ENCODE assay signal across 26 cellular contexts in the genomic region with DNA sequence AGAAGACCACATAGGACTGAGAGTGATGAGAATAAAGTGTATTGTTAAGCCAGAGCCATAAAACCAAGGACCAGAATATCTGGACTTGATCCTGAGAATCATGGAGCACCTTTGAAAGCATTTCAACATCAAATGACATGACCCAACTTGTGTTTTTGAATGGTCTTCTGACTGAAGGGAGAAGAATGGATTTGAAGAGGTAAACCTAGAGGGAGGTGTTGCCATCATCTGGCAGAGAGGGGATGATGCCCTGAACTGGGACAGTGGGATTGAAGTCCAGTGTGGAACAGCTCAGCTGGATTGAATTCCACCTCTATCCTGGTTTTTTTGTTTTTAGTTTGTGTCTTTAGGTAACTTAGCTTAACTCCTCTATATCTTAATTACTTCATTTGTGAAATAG.
A peak's percentile ranks its signal among the peaks of the same experiment; 100 is the strongest.
DNase-seq lines count a peak whose midpoint lies in the region; ATAC-seq, FAIRE-seq and TF ChIP-seq lines count a peak whose summit lies in the region.
"Had no signal": no experiment of that assay in that cellular context is flagged by ENCODE, and none has a peak within 500 bp of the region (broad histone marks: within the 10 kb centered on the region; RNA-seq: fewer than 3 reads in every experiment).

No MANE protein-coding gene starts in this region.

- no peaks in the 10 kb centered on the region for H3K9me2 ChIP-seq in OCI-LY7 (ENCODE audit: insufficient read depth, low read length)

- no peak for FAIRE-seq in H1 (lab: Jason Lieb, UNC)
- FAIRE-seq: colon, frontal cortex, TTC549 had no signal

- H2BK5ac ChIP-seq in H1 (ENCODE audit: low read depth, low read length): no peak overlapping the region

- H3K9ac ChIP-seq in H1 (replicated peaks in 1 of 4; ENCODE audit: extremely low read depth in 1 of 4, low read depth in 3 of 4, low read length in 3 of 4): no peak overlapping the region
- H3K9ac ChIP-seq: BLaER1 treated with 17β-estradiol and CSF1 and Interleukin-3, amounts not matched to agents 10 nM and 100 nM; parathyroid adenoma had no signal

- no peaks in the 10 kb centered on the region for H4K20me1 ChIP-seq in OCI-LY7 (ENCODE audit: insufficient read depth, low read length)
- H4K20me1 ChIP-seq in H1 (replicated peaks in 1 of 2; ENCODE audit: control insufficient read depth in 1 of 2, insufficient read depth in 2 of 2, low read length in 2 of 2): no peaks in the 10 kb centered on the region
- H4K20me1 ChIP-seq: BLaER1 treated with 17β-estradiol and CSF1 and Interleukin-3, amounts not matched to agents 10 nM and 100 nM had no signal

- BruUV-seq in OCI-LY7 (replicated peaks; lab: Mats Ljungman, UMichigan): no TSS peak

- H3K4me1 ChIP-seq in BE2C (no peaks in the 10 kb centered on the region), OCI-LY7 (ENCODE audit: insufficient read depth, low read length, poor library complexity, severe bottlenecking) (no peaks in the 10 kb centered on the region), H1 (replicated peaks in 1 of 4; ENCODE audit: control insufficient read depth in 3 of 4, insufficient read depth in 4 of 4, low read length in 3 of 4) (no peaks in the 10 kb centered on the region)
- H3K4me1 ChIP-seq: BLaER1 treated with 17β-estradiol and CSF1 and Interleukin-3, amounts not matched to agents 10 nM and 100 nM; esophagus muscularis mucosa; left ventricle myocardium inferior; parathyroid adenoma; SJCRH30 had no signal

- no peak overlapping the region for H2BK120ac ChIP-seq in H1 (replicated peaks; ENCODE audit: low read depth, low read length)

- no peak overlapping the region for H3K4ac ChIP-seq in H1 (replicated peaks; ENCODE audit: insufficient read length, low read depth, low read length)

- H3K14ac ChIP-seq in H1 (ENCODE audit: insufficient read length): no peak overlapping the region

- H4K5ac ChIP-seq in H1 (ENCODE audit: insufficient read length, low read depth, low read length): no peak overlapping the region

- no peak for TF ChIP-seq EP300 in H1 (IDR thresholded peaks at IDR 0.05; ENCODE audit: borderline replicate concordance in 1 of 2, low read depth in 2 of 2, low read length in 2 of 2)

- no peak overlapping the region for H3K23ac ChIP-seq in H1 (ENCODE audit: insufficient read length)

- ATAC-seq in SK-N-SH treated with all-trans-retinoic acid at 6 μM for 48 hours: no peak
- ATAC-seq: natural killer cell treated with Interleukin-12 subunit alpha and Interleukin-12 subunit beta and Interleukin-15 and Interleukin-18, amount 100 ng/mL, for 72 hours had no signal

- no peak overlapping the region for H2AFZ ChIP-seq in OCI-LY7 (ENCODE audit: low read length)
- no peak overlapping the region for H2AFZ ChIP-seq in H1 (ENCODE audit: low read length)
- H2AFZ ChIP-seq: parathyroid adenoma had no signal

- TF ChIP-seq RAD21 in H1 (IDR thresholded peaks at IDR 0.05 in 1 of 2, conservative IDR thresholded peaks at IDR 0.05 in 1 of 2; ENCODE audit: low read depth in 2 of 2, low read length in 2 of 2): peak; percentile 61 to 72

- no peak overlapping the region for H2BK12ac ChIP-seq in H1 (ENCODE audit: low read depth, low read length)

- H3K79me2 ChIP-seq in OCI-LY7 (ENCODE audit: insufficient read depth, low read depth, low read length) (no peaks in the 10 kb centered on the region), H1 (ENCODE audit: control insufficient read depth in 1 of 2, insufficient read depth in 2 of 2, low read length in 2 of 2) (no peaks in the 10 kb centered on the region)
- H3K79me2 ChIP-seq: parathyroid adenoma had no signal

- no peak overlapping the region for H3K27ac ChIP-seq in OCI-LY7 (ENCODE audit: low read depth, low read length, poor library complexity, severe bottlenecking)
- no peak overlapping the region for H3K27ac ChIP-seq in H1 (ENCODE audit: low read depth, low read length)
- H3K27ac ChIP-seq: BLaER1 treated with 17β-estradiol and CSF1 and Interleukin-3, amounts not matched to agents 10 nM and 100 nM; esophagus muscularis mucosa; left ventricle myocardium inferior; parathyroid adenoma; SJCRH30; thyroid gland had no signal

- peak; percentile 28 for TF ChIP-seq CTCF in BE2C (IDR thresholded peaks at IDR 0.05; ENCODE audit: low read depth, low read length)
- peak; percentile 33; the same call in 1 of the 2 replicates for TF ChIP-seq CTCF in OCI-LY7 (conservative IDR thresholded peaks at IDR 0.05; ENCODE audit: low read length)
- TF ChIP-seq CTCF in H1 (IDR thresholded peaks at IDR 0.05; ENCODE audit: control extremely low read depth in 1 of 3, insufficient read depth in 1 of 3, low read depth in 1 of 3, low read length in 3 of 3): peak; percentile 27 to 56 (median 40); a peak in 3 of 4 replicates

- no peak overlapping the region for H3K56ac ChIP-seq in H1 (replicated peaks; ENCODE audit: insufficient read length, low read depth, low read length)

- H4K8ac ChIP-seq in H1 (ENCODE audit: extremely low read depth, insufficient read depth, low read length): no peak overlapping the region

- POLR2A ChIA-PET in OCI-LY7 (lab: Charles Lee): no interaction called here
- POLR2A ChIA-PET in H1 (lab: Charles Lee; ENCODE audit: partially characterized antibody): no interaction called here

- H3K27me3 ChIP-seq in BE2C (no peaks in the 10 kb centered on the region), H7 (ENCODE audit: control insufficient read depth, insufficient read depth, low read length) (no peaks in the 10 kb centered on the region), H1 (replicated peaks in 1 of 4; ENCODE audit: control insufficient read depth in 3 of 4, extremely low read depth in 1 of 4, insufficient read depth in 3 of 4, low read length in 3 of 4) (no peaks in the 10 kb centered on the region)
- H3K27me3 ChIP-seq: BLaER1 treated with 17β-estradiol and CSF1 and Interleukin-3, amounts not matched to agents 10 nM and 100 nM; esophagus muscularis mucosa; SJCRH30; thyroid gland had no signal

- no peaks in the 10 kb centered on the region for H3K79me1 ChIP-seq in H1 (ENCODE audit: low read depth, low read length)

- no peaks in the 10 kb centered on the region for H3K23me2 ChIP-seq in H1 (ENCODE audit: low read depth, low read length)

- CTCF ChIA-PET in OCI-LY7 (lab: Charles Lee; ENCODE audit: unreplicated experiment) (no interaction called here), H1 (lab: Charles Lee; ENCODE audit: partially characterized antibody) (interaction anchor here (0.7 to 1.4 kb wide), 8 partner anchors 10 to 362 kb away, joined by 3 to 5 read pairs (median 3); no protein-coding TSS in a partner anchor)

- H3K9me3 ChIP-seq in BE2C (no peaks in the 10 kb centered on the region), OCI-LY7 (ENCODE audit: low read length) (no peaks in the 10 kb centered on the region), H1 (ENCODE audit: insufficient read depth in 2 of 2, low read depth in 1 of 2, low read length in 1 of 2) (no peaks in the 10 kb centered on the region)
- H3K9me3 ChIP-seq: BLaER1 treated with 17β-estradiol and CSF1 and Interleukin-3, amounts not matched to agents 10 nM and 100 nM; esophagus muscularis mucosa; left ventricle myocardium inferior; SJCRH30; thyroid gland had no signal

- DNase-seq in BE2C (no peak), H7 (peak; percentile 37), OCI-LY7 (ENCODE audit: low spot score) (no peak), H1 (ENCODE audit: low read depth in 1 of 2, low spot score in 2 of 2) (no peak), mucosa of gallbladder (ENCODE audit: low spot score) (no peak), NCI-H187 treated with DMSO at 0.1 percent for 48 hours (lab: John Stamatoyannopoulos, UW) (no peak), posterior vena cava (ENCODE audit: low spot score) (no peak)
- DNase-seq: activated CD4-positive, alpha-beta T cell treated with anti-CD3 and anti-CD28 coated beads for 1 hour; activated gamma-delta T cell treated with Interleukin-2 at 50 U/mL for 16 hours; activated T-cell treated with anti-CD3 and anti-CD28 coated beads, Interleukin-2, amount 50 U/mL, for 1 hour; effector CD8-positive, alpha-beta T cell; HFFc6; left ventricle myocardium inferior; NCI-H1436 treated with DMSO at 0.1 percent for 48 hours; NCI-H2171; NCI-H524 treated with DMSO at 0.1 percent for 48 hours; thyroid gland had no signal

- no peak overlapping the region for H3K18ac ChIP-seq in H1 (ENCODE audit: extremely low read depth, low read length)

- no peak for TF ChIP-seq POLR2A in H1 (IDR thresholded peaks at IDR 0.05; ENCODE audit: control extremely low read depth in 1 of 2, low read depth in 2 of 2, low read length in 2 of 2)

- no peak overlapping the region for H2BK15ac ChIP-seq in H1 (ENCODE audit: low read length)

- H3K4me3 ChIP-seq in BE2C (ENCODE audit: low read depth, low read length): no peak overlapping the region
- no peak overlapping the region for H3K4me3 ChIP-seq in H7 (ENCODE audit: insufficient read depth, low read depth, low read length)
- no peak overlapping the region for H3K4me3 ChIP-seq in OCI-LY7 (ENCODE audit: low read depth, low read length, poor library complexity, severe bottlenecking)
- no peak overlapping the region for H3K4me3 ChIP-seq in H1 (ENCODE audit: extremely low read depth in 1 of 4, insufficient read depth in 2 of 4, low read depth in 3 of 4, low read length in 4 of 4)
- H3K4me3 ChIP-seq: BLaER1 treated with 17β-estradiol and CSF1 and Interleukin-3, amounts not matched to agents 10 nM and 100 nM; esophagus muscularis mucosa; left ventricle myocardium inferior; SJCRH30; thyroid gland had no signal

- H3K36me3 ChIP-seq in BE2C (no peaks in the 10 kb centered on the region), H7 (replicated peaks; ENCODE audit: control insufficient read depth, insufficient read depth, low read length) (no peaks in the 10 kb centered on the region), OCI-LY7 (ENCODE audit: insufficient read depth, low read length) (no peaks in the 10 kb centered on the region), H1 (ENCODE audit: control insufficient read depth in 2 of 4, insufficient read depth in 4 of 4, low read length in 3 of 4) (no peaks in the 10 kb centered on the region)
- H3K36me3 ChIP-seq: BLaER1 treated with 17β-estradiol and CSF1 and Interleukin-3, amounts not matched to agents 10 nM and 100 nM; esophagus muscularis mucosa; left ventricle myocardium inferior; SJCRH30; thyroid gland had no signal

- intact Hi-C loops in OCI-LY7 (cut with micrococcal nuclease; ENCODE audit: unreplicated experiment) (no loop called here), posterior vena cava (cut with DNase I) (no loop called here)

- no peak overlapping the region for H2AK5ac ChIP-seq in H1 (ENCODE audit: low read depth, low read length)

- no peak overlapping the region for H3K4me2 ChIP-seq in OCI-LY7 (ENCODE audit: low read length)
- H3K4me2 ChIP-seq in H1 (ENCODE audit: insufficient read depth in 1 of 2, low read depth in 2 of 2, low read length in 2 of 2): no peak overlapping the region
- H3K4me2 ChIP-seq: BLaER1 treated with 17β-estradiol and CSF1 and Interleukin-3, amounts not matched to agents 10 nM and 100 nM had no signal

- H2BK20ac ChIP-seq in H1 (ENCODE audit: low read length): no peak overlapping the region

- H4K91ac ChIP-seq in H1 (replicated peaks; ENCODE audit: insufficient read length, low read length): no peak overlapping the region

TF ChIP-seq in H1, 55 proteins besides CTCF, POLR2A, EP300 and RAD21 (continues in another document):
- TF ChIP-seq RFX5 (IDR thresholded peaks at IDR 0.05; ENCODE audit: borderline replicate concordance, low read depth, low read length): no peak

TF ChIP-seq in SK-N-SH treated with all-trans-retinoic acid at 6 μM for 48 hours, 23 proteins besides CTCF, POLR2A, EP300 and RAD21 (continues in another document):
- TF ChIP-seq ZFP30 (CRISPR knock-in tag; IDR thresholded peaks at IDR 0.05) (no peak), PPARA (CRISPR knock-in tag; IDR thresholded peaks at IDR 0.05; ENCODE audit: borderline replicate concordance) (no peak)
